Comparison of ENCODE assay signal across 11 cellular contexts in the genomic region with DNA sequence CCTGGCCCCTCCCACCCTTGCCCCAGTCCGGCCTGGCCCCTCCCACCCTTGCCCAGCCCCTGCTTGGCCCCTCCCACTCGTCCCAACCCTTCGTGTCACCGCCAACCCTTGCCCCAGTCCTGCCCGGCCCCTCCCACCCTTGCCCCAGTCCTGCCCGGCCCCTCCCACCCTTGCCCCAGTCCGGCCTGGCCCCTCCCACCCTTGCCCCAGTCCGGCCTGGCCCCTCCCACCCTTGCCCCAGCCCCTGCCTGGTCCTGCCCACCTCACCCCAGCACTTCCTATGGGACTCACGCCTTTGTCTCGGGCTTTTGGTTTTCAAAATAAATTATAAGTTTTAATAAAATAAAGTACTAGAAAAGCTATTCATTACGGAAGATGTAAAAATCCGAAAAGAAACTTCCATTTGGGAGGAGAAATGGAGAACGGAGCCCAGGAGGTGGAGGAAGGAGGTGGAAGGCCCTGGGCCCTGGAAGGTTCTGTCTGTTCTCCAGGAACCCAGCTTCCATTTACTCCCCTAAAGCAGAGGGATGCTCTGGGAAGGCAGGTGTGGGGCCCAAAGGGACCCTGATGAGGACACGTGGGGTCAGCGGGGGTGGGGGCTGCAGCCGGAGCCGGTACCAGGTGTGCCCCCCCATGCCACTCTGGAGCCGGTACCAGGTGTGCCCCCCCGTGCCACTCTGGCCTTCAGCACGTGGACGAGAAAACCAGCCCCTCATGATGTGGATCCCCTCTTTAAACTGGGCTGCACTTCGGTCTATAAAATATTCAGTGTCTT. TPM values are rescaled to one million over a fixed set of nuclear protein-coding genes. Genes with fewer than 3 reads are reported as not detected.
A peak's percentile ranks its signal among the peaks of the same experiment; 100 is the strongest.
DNase-seq lines count a peak whose midpoint lies in the region; ATAC-seq and TF ChIP-seq lines count a peak whose summit lies in the region.
"Had no signal": no experiment of that assay in that cellular context is flagged by ENCODE, and none has a peak within 500 bp of the region (broad histone marks: within the 10 kb centered on the region; RNA-seq: fewer than 3 reads in every experiment).

No MANE protein-coding gene starts in this region.

- no peaks in the 10 kb centered on the region for H3F3A ChIP-seq in PC-3 (ENCODE audit: low read length, unreplicated experiment)

- H2AFZ ChIP-seq in PC-3 (ENCODE audit: low read length), result no peak overlapping the region

- H3K9me2 ChIP-seq in PC-3 (replicated peaks; ENCODE audit: low read length), result no peaks in the 10 kb centered on the region

- TSS peak; percentile 92 for BruUV-seq in PC-3 (replicated peaks; lab: Mats Ljungman, UMichigan)

- H3K9me3 ChIP-seq in PC-3 (ENCODE audit: low read length) (no peaks in the 10 kb centered on the region), gastroesophageal sphincter (no peaks in the 10 kb centered on the region), transverse colon (no peaks in the 10 kb centered on the region)

- intact Hi-C loops in activated CD4-positive, alpha-beta T cell treated with anti-CD3 and anti-CD28 coated beads for 36 hours (cut with DNase I, micrococcal nuclease), result loop anchor here (5.0 kb wide), 3 partner anchors 37 to 467 kb away; partner anchors contain the start of gene BNIP3 (in 1 of the 2)
- intact Hi-C loops in PC-3 (cut with micrococcal nuclease), result loop anchor here (2.0 kb wide), 1 partner anchor 28 kb away; no protein-coding TSS in a partner anchor
- intact Hi-C loops in transverse colon (cut with DNase I; ENCODE audit: low total_unique reads), result no loop called here

- no peaks in the 10 kb centered on the region for H3K79me2 ChIP-seq in PC-3 (ENCODE audit: low read length)

- no peaks in the 10 kb centered on the region for H3K9me3 Mint-ChIP-seq in activated CD4-positive, alpha-beta T cell treated with anti-CD3 and anti-CD28 coated beads for 36 hours (ENCODE audit: low read depth)

- H3K4me3 Mint-ChIP-seq in activated CD4-positive, alpha-beta T cell treated with anti-CD3 and anti-CD28 coated beads for 36 hours, result no peak overlapping the region

- peak; percentile 44 for DNase-seq in activated CD4-positive, alpha-beta T cell treated with anti-CD3 and anti-CD28 coated beads for 36 hours
- no peak for DNase-seq in activated CD4-positive, alpha-beta T cell treated with anti-CD3 and anti-CD28 coated beads, Interleukin-2, amount 50 U/mL, for 1 hour
- DNase-seq in PC-3 (peak; percentile 41), transverse colon (peak; percentile 87), NCI-H2171 (lab: John Stamatoyannopoulos, UW) (no peak)
- no peak for DNase-seq in activated CD4-positive, CD25-positive, alpha-beta regulatory T cell treated with anti-CD3 and anti-CD28 coated beads, Interleukin-2, amount 50 U/mL, for 72 hours
- DNase-seq: activated CD4-positive, alpha-beta T cell treated with anti-CD3 and anti-CD28 coated beads for 1 hour; brain microvascular endothelial cell; NCI-H1417 had no signal

- H3K9ac ChIP-seq in PC-3 (ENCODE audit: low read length), result peak overlapping the region; percentile 53

- H3K27me3 Mint-ChIP-seq in activated CD4-positive, alpha-beta T cell treated with anti-CD3 and anti-CD28 coated beads for 36 hours, result no peaks in the 10 kb centered on the region

- TF ChIP-seq CTCF in PC-3 (conservative IDR thresholded peaks at IDR 0.05; ENCODE audit: low read depth, low read length), result no peak
- TF ChIP-seq CTCF in gastroesophageal sphincter (IDR thresholded peaks at IDR 0.05), result no peak
- TF ChIP-seq CTCF in transverse colon (IDR thresholded peaks at IDR 0.05), result no peak

- no peak for ATAC-seq in activated CD4-positive, alpha-beta T cell treated with anti-CD3 and anti-CD28 coated beads for 36 hours
- peak; percentile 6; the same call in 1 of the 2 replicates for ATAC-seq in PC-3
- no peak for ATAC-seq in gastroesophageal sphincter
- no peak for ATAC-seq in GM21367 (IDR thresholded peaks at IDR 0.05; ENCODE audit: unreplicated experiment)

- H3K27ac ChIP-seq in PC-3 (ENCODE audit: low read length) (peak overlapping the region; percentile 74), gastroesophageal sphincter (peak overlapping the region in 3 of 4 donors; percentile 65 to 70 (median 69)), transverse colon (peak overlapping the region; percentile 80 to 92 (median 86))
- H3K27ac ChIP-seq: brain microvascular endothelial cell had no signal

- no peak for TF ChIP-seq POLR2A in gastroesophageal sphincter (IDR thresholded peaks at IDR 0.05)
- TF ChIP-seq POLR2A in transverse colon (IDR thresholded peaks at IDR 0.05), result no peak

- H3K4me1 ChIP-seq in PC-3 (ENCODE audit: insufficient read depth, low read length) (peaks cover 33% of the 10 kb centered on the region), gastroesophageal sphincter (peaks cover 0 to 44% (median 31%) of the 10 kb centered on the region in 3 donors), transverse colon (peaks cover 47 to 60% (median 58%) of the 10 kb centered on the region in 4 donors)

- peak overlapping the region; percentile 30; the same call in 1 of the 2 replicates for H3K4me3 ChIP-seq in PC-3 (ENCODE audit: low read length)
- H3K4me3 ChIP-seq in gastroesophageal sphincter, result no peak overlapping the region
- no peak overlapping the region for H3K4me3 ChIP-seq in transverse colon

- H3K36me3 ChIP-seq in PC-3 (ENCODE audit: low read depth, low read length) (no peaks in the 10 kb centered on the region), gastroesophageal sphincter (no peaks in the 10 kb centered on the region), transverse colon (no peaks in the 10 kb centered on the region)
- H3K36me3 ChIP-seq: brain microvascular endothelial cell had no signal

- H3K4me2 ChIP-seq in PC-3 (ENCODE audit: low read length), result peak overlapping the region; percentile 63

- no peak for TF ChIP-seq EP300 in gastroesophageal sphincter (IDR thresholded peaks at IDR 0.05)
- TF ChIP-seq EP300 in transverse colon (IDR thresholded peaks at IDR 0.05; ENCODE audit: low read depth), result no peak

- H3K27ac Mint-ChIP-seq in activated CD4-positive, alpha-beta T cell treated with anti-CD3 and anti-CD28 coated beads for 36 hours, result no peak overlapping the region

- H3K27me3 ChIP-seq in PC-3 (ENCODE audit: low read length) (no peaks in the 10 kb centered on the region), gastroesophageal sphincter (no peaks in the 10 kb centered on the region), transverse colon (no peaks in the 10 kb centered on the region)
- H3K27me3 ChIP-seq: brain microvascular endothelial cell had no signal

- in situ Hi-C loops in transverse colon (cut with MboI; ENCODE audit: low pct_ligation_motif_present in 1 of 4, low pct_unique_long_range_greater_than_20kb in 1 of 4, low sequenced_read_pairs in 3 of 4), result no loop called here

- WGBS in gastroesophageal sphincter (ENCODE audit: low coverage in 1 of 2), 2 donors, result 64 to 76% methylated on average over 3 to 10 of the region's 22 CpGs
- WGBS in transverse colon (ENCODE audit: low coverage in 1 of 2), 2 donors, result 40 to 53% methylated on average over 1 to 15 of the region's 22 CpGs

- CTCF ChIA-PET in activated CD4-positive, alpha-beta T cell treated with anti-CD3 and anti-CD28 coated beads for 36 hours (lab: Charles Lee), result no interaction called here
- CTCF ChIA-PET in PC-3 (lab: Charles Lee), result no interaction called here

- peaks cover 38% of the 10 kb centered on the region for H3K4me1 Mint-ChIP-seq in activated CD4-positive, alpha-beta T cell treated with anti-CD3 and anti-CD28 coated beads for 36 hours

- H4K20me1 ChIP-seq in PC-3 (ENCODE audit: low read length), result no peaks in the 10 kb centered on the region

- H3K36me3 Mint-ChIP-seq in activated CD4-positive, alpha-beta T cell treated with anti-CD3 and anti-CD28 coated beads for 36 hours (ENCODE audit: low read depth), result no peaks in the 10 kb centered on the region

- POLR2A ChIA-PET in activated CD4-positive, alpha-beta T cell treated with anti-CD3 and anti-CD28 coated beads for 36 hours (lab: Charles Lee), result interaction anchor here (0.8 kb wide), 1 partner anchor 212 kb away, joined by 5 read pairs; no protein-coding TSS in a partner anchor
- POLR2A ChIA-PET in PC-3 (lab: Charles Lee; ENCODE audit: unreplicated experiment), result no interaction called here

RNA-seq across cellular contexts. Expression of gene PWWP2B, which starts 52.2 kb away (rescaled TPM):
- total RNA-seq in activated CD4-positive, alpha-beta T cell treated with anti-CD3 and anti-CD28 coated beads for 36 hours, result 1 to 10 TPM; 2.4 to 2.9 TPM
- total RNA-seq in PC-3 (2014; rRNA removed), result 24.5 and 41.5 TPM in 2 replicates
- total RNA-seq in gastroesophageal sphincter, result 10 to 100 TPM; 11.3 to 17.1 (median 14.8) TPM
- 100 to 1,000 TPM in 1 of 4 donors, 10 to 100 TPM in 3; 45.9 to 129 (median 61.2) TPM for total RNA-seq in transverse colon

Comparison
In these comparisons a context has a peak if more than half of its experiments do, and no peak if none do; other contexts are left out.
1. DNase-seq: peak in activated CD4-positive, alpha-beta T cell treated with anti-CD3 and anti-CD28 coated beads for 36 hours (single experiment), PC-3 (single experiment) and transverse colon (single experiment); none in activated CD4-positive, alpha-beta T cell treated with anti-CD3 and anti-CD28 coated beads, Interleukin-2, amount 50 U/mL, for 1 hour (single experiment), activated CD4-positive, CD25-positive, alpha-beta regulatory T cell treated with anti-CD3 and anti-CD28 coated beads, Interleukin-2, amount 50 U/mL, for 72 hours (single experiment) and NCI-H2171 (single experiment).
2. Peak in every context shown above with its lines, with median percentiles within 50 percentile points of each other: H3K27ac ChIP-seq.